In the genomic region with DNA sequence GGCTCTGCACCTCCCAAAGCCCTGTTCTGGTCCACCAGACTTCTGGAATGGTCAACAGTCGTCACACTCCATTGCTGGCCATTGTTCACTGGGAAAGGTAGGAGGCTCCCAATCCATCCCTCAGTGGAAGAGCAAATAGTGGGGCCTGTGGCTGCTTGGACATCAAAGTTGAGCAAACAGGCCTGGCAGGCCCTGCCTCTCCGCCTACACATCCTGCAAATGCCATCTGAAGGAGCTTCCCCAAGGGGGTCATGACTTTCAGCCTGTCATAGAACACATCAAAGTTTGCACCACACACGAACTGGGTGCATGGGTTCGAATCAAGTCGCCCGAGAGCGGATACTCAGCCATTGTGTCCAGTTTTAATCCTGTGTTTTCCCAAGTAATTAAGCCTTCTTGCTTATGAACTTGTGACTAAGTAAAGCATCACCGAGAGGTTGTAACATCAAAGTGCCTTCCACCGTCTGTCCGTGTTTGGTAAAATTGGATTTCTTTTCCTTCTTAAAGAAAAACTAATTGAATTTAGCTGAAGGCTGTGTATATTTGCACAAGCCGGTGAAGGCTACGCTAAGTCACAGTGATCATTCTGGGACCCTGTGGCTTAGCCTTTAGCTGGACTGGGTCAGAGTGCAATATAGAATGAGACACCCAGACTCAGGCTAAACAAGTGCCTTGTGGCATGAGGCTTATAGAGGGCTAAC, we compare ENCODE assay signal across 15 cellular contexts. TPM values are rescaled to one million over a fixed set of nuclear protein-coding genes. Genes with fewer than 3 reads are reported as not detected.
DNase-seq lines count a peak whose midpoint lies in the region; ATAC-seq, FAIRE-seq and TF ChIP-seq lines count a peak whose summit lies in the region.
"Had no signal": no experiment of that assay in that cellular context is flagged by ENCODE, and none has a peak within 500 bp of the region (broad histone marks: within the 10 kb centered on the region; RNA-seq: fewer than 3 reads in every experiment).

No MANE protein-coding gene starts in this region.

- H3K4me1 ChIP-seq in PC-3 (ENCODE audit: insufficient read depth, low read length): no peaks in the 10 kb centered on the region
- H3K4me1 ChIP-seq: HAP-1 had no signal

- no peaks in the 10 kb centered on the region for H3K9me2 ChIP-seq in PC-3 (replicated peaks; ENCODE audit: low read length)

- ATAC-seq in PC-3: no peak

- no peaks in the 10 kb centered on the region for H3F3A ChIP-seq in PC-3 (ENCODE audit: low read length, unreplicated experiment)

- CTCF ChIA-PET in PC-3 (lab: Charles Lee): no interaction called here

- peaks cover 13% of the 10 kb centered on the region for H3K36me3 ChIP-seq in PC-3 (ENCODE audit: low read depth, low read length)
- H3K36me3 ChIP-seq: HAP-1 had no signal

- H3K27me3 ChIP-seq in PC-3 (ENCODE audit: low read length): no peaks in the 10 kb centered on the region

- H3K9me3 ChIP-seq in PC-3 (ENCODE audit: low read length): no peaks in the 10 kb centered on the region
- H3K9me3 ChIP-seq: HAP-1 had no signal

- FAIRE-seq in RCC 7860 (lab: Jason Lieb, UNC): no peak
- FAIRE-seq: GM18507 had no signal

- 0 out of 2 replicates have a peak, but pooled peaks cover under 1% of the 10 kb centered on the region for H3K79me2 ChIP-seq in PC-3 (ENCODE audit: low read length)

- intact Hi-C loops in PC-3 (cut with micrococcal nuclease): no loop called here

- no peak for TF ChIP-seq CTCF in PC-3 (conservative IDR thresholded peaks at IDR 0.05; ENCODE audit: low read depth, low read length)

- BruUV-seq in PC-3 (replicated peaks; lab: Mats Ljungman, UMichigan): no TSS peak

- H2AFZ ChIP-seq in PC-3 (ENCODE audit: low read length): no peak overlapping the region

- DNase-seq in HT-29 (ENCODE audit: low spot score): peak; percentile 19
- DNase-seq in RCC 7860 (ENCODE audit: low spot score): peak; percentile 19
- DNase-seq in kidney glomerular epithelial cell (lab: John Stamatoyannopoulos, UW): peak; percentile 91
- DNase-seq in SW 1271 (lab: John Stamatoyannopoulos, UW): no peak
- DNase-seq in ecto neural progenitor cell (ENCODE audit: low spot score): no peak
- no peak for DNase-seq in PC-3
- no peak for DNase-seq in DMS153 treated with DMSO at 0.1 percent for 48 hours (lab: John Stamatoyannopoulos, UW; ENCODE audit: unreplicated experiment)
- DNase-seq: DMS153, IMR-90, NCI-H1417, NCI-H1930, NCI-H524 treated with DMSO at 0.1 percent for 48 hours, SHP77 had no signal

- H3K4me2 ChIP-seq in PC-3 (ENCODE audit: low read length): no peak overlapping the region

- POLR2A ChIA-PET in PC-3 (lab: Charles Lee; ENCODE audit: unreplicated experiment): no interaction called here

- H4K20me1 ChIP-seq in PC-3 (ENCODE audit: low read length): no peaks in the 10 kb centered on the region

- no peak overlapping the region for H3K4me3 ChIP-seq in PC-3 (ENCODE audit: low read length)
- H3K4me3 ChIP-seq: HAP-1 had no signal

- no peak overlapping the region for H3K27ac ChIP-seq in PC-3 (ENCODE audit: low read length)

- H3K9ac ChIP-seq in PC-3 (ENCODE audit: low read length): no peak overlapping the region

RNA-seq across cellular contexts. Expression of a gene that starts 36.1 kb away (rescaled TPM):
- total RNA-seq in HT-29 (2014; rRNA removed; shearing (Covaris generic)): 53.3 and 56.9 TPM in 2 replicates
- 83.0 and 107 TPM in 2 replicates for total RNA-seq in PC-3 (2014; rRNA removed)

Comparison
In these comparisons a context has a peak if more than half of its experiments do, and no peak if none do; other contexts are left out.
1. DNase-seq: peak in HT-29 (single experiment), RCC 7860 (single experiment) and kidney glomerular epithelial cell (single experiment); none in SW 1271 (0 of 2), ecto neural progenitor cell (single experiment), PC-3 (single experiment) and DMS153 treated with DMSO at 0.1 percent for 48 hours (single experiment).